ENCODE assay signal across 30 cellular contexts in the genomic region with DNA sequence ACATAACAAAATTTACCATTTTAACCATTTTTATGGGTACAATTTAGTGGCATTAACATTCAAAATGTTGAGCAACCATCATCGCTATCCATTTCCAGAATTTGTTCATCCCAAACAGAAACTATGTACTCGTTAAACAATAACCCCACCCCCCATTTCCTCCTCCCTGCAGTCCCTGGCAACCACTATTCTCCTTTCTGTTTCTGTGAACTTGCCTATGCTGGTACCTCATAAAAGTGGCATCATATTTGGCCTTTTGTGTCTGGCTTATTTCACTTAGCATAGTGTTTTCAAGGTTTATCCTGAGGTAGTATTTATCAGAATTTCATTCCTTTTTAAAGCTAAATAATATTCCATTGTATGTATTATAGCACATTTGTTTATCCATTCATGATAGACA. TPM values are rescaled to one million over a fixed set of nuclear protein-coding genes. Genes with fewer than 3 reads are reported as not detected.
"Had no signal": no experiment of that assay in that cellular context is flagged by ENCODE, and none has a peak within 500 bp of the region (broad histone marks: within the 10 kb centered on the region; RNA-seq: fewer than 3 reads in every experiment).

No MANE protein-coding gene starts in this region.

- ATAC-seq: natural killer cell; psoas muscle; right cardiac atrium; sciatic nerve; stimulated activated memory B cell treated with anti-CD40 and anti-IgM and Interleukin-4, amounts not matched to agents 10 μg/mL and 1 μg/mL and 100 μg/mL, for 72 hours; stimulated activated naive CD8-positive, alpha-beta T cell treated with anti-CD3 and anti-CD28 coated beads, Interleukin-15, amount 100 ng/mL, for 72 hours; stimulated activated naive CD8-positive, alpha-beta T cell treated with anti-CD3 and anti-CD28 coated beads, Interleukin-15, Interleukin-2, amounts not matched to agents 100 U/mL and 50 U/mL, for 24 hours had no signal

- H3K36me3 ChIP-seq: neural progenitor cell, ovary, suprapubic skin, transverse colon, upper lobe of left lung, vagina had no signal

- H2AFZ ChIP-seq: neural progenitor cell, parathyroid adenoma had no signal

- DNase-seq: natural killer cell; occipital lobe; ovary; posterior cingulate gyrus; psoas muscle; right cardiac atrium; spleen; stimulated activated CD4-positive, alpha-beta T cell treated with anti-CD3 and anti-CD28 coated beads, Interleukin-12 subunit alpha, Interleukin-12 subunit beta, amount 100 ng/mL, for 4 hours; stimulated activated CD4-positive, alpha-beta T cell treated with anti-CD3 and anti-CD28 coated beads, Interleukin-1b, Interleukin-23, amount 100 ng/mL, for 48 hours; stimulated activated CD4-positive, alpha-beta T cell treated with anti-CD3 and anti-CD28 coated beads, Interleukin-4, amount 100 ng/mL, for 1 hour; stimulated activated CD4-positive, alpha-beta T cell treated with anti-CD3 and anti-CD28 coated beads, Interleukin-4, amount 100 ng/mL, for 4 hours; stimulated activated CD8-positive, alpha-beta memory T cell treated with anti-CD3 and anti-CD28 coated beads, Interleukin-4, amount 100 ng/mL, for 48 hours; stimulated activated naive CD4-positive, alpha-beta T cell; stimulated activated naive CD8-positive, alpha-beta T cell treated with anti-CD3 and anti-CD28 coated beads, Interleukin-15, amount 100 ng/mL, for 72 hours; stimulated activated naive CD8-positive, alpha-beta T cell treated with anti-CD3 and anti-CD28 coated beads, Interleukin-15, Interleukin-2, amounts not matched to agents 100 U/mL and 50 U/mL, for 24 hours; substantia nigra; testis; tibial artery; transverse colon; upper lobe of left lung had no signal

- H3K9me3 ChIP-seq: ovary, psoas muscle, spleen, suprapubic skin, testis, tibial artery, transverse colon, upper lobe of left lung, vagina had no signal

- H3K4me1 ChIP-seq: neural progenitor cell, parathyroid adenoma, psoas muscle, spleen, suprapubic skin, testis, vagina had no signal

- H3K79me2 ChIP-seq: parathyroid adenoma had no signal

- H3K27ac ChIP-seq: neural progenitor cell, ovary, parathyroid adenoma, psoas muscle, skin epidermis, spleen, suprapubic skin, testis, tibial artery, transverse colon, upper lobe of left lung, vagina had no signal

- H3K27me3 ChIP-seq: neural progenitor cell, ovary, spleen, suprapubic skin, testis, tibial artery, transverse colon, upper lobe of left lung, vagina had no signal

- H3K9ac ChIP-seq: neural progenitor cell, parathyroid adenoma had no signal

- H3K4me3 ChIP-seq: neural progenitor cell, ovary, psoas muscle, skin epidermis, smooth muscle cell, spleen, suprapubic skin, testis, tibial artery, transverse colon, upper lobe of left lung, vagina had no signal

- FAIRE-seq: urothelium cell line had no signal

- H3K4me2 ChIP-seq: neural progenitor cell, smooth muscle cell had no signal

RNA-seq across cellular contexts. Expression of a gene that starts 32.4 kb away (rescaled TPM):
- total RNA-seq: natural killer cell, renal cortical epithelial cell, vagina had no signal
